In genomic region chr6:161342039-161342438, GRCh38 we compare ENCODE assay signal across 15 cellular contexts.
A peak's percentile ranks its signal among the peaks of the same experiment; 100 is the strongest.
DNase-seq lines count a peak whose midpoint lies in the region; ATAC-seq and TF ChIP-seq lines count a peak whose summit lies in the region.
"Had no signal": no experiment of that assay in that cellular context is flagged by ENCODE, and none has a peak within 500 bp of the region (broad histone marks: within the 10 kb centered on the region; RNA-seq: fewer than 3 reads in every experiment).

No MANE protein-coding gene starts in this region.

- no peak overlapping the region for H3K4me2 ChIP-seq in PC-3 (ENCODE audit: low read length)
- H3K4me2 ChIP-seq in mesendoderm (ENCODE audit: low read length): no peak overlapping the region
- H3K4me2 ChIP-seq: A549 had no signal

- H2BK15ac ChIP-seq in mesendoderm (replicated peaks; ENCODE audit: low read depth): no peak overlapping the region

- no peaks in the 10 kb centered on the region for H3K9me2 ChIP-seq in PC-3 (replicated peaks; ENCODE audit: low read length)

- POLR2A ChIA-PET in PC-3 (lab: Charles Lee; ENCODE audit: unreplicated experiment): no interaction called here

- no peak overlapping the region for H3K23ac ChIP-seq in mesendoderm (ENCODE audit: low read length)

- no CpG with 5 or more reads among the region's 3 CpGs for WGBS in mesendoderm (ENCODE audit: extremely low coverage, insufficient coverage, low lambda C conversion rate)

- CTCF ChIA-PET in PC-3 (lab: Charles Lee): no interaction called here

- no peak for TF ChIP-seq CTCF in PC-3 (conservative IDR thresholded peaks at IDR 0.05; ENCODE audit: low read depth, low read length)

- H3F3A ChIP-seq in PC-3 (ENCODE audit: low read length, unreplicated experiment): no peaks in the 10 kb centered on the region

- H3K79me1 ChIP-seq in mesendoderm (ENCODE audit: low read length): no peaks in the 10 kb centered on the region

- no peak overlapping the region for H2AFZ ChIP-seq in PC-3 (ENCODE audit: low read length)

- H3K9ac ChIP-seq in PC-3 (ENCODE audit: low read length): no peak overlapping the region
- no peak overlapping the region for H3K9ac ChIP-seq in mesendoderm (ENCODE audit: low read length)

- no peak overlapping the region for H4K5ac ChIP-seq in mesendoderm (ENCODE audit: low read length)

- BruUV-seq in PC-3 (replicated peaks; lab: Mats Ljungman, UMichigan): no TSS peak

- no peak overlapping the region for H2AK5ac ChIP-seq in mesendoderm (ENCODE audit: low read length)

- no peaks in the 10 kb centered on the region for H3K27me3 ChIP-seq in PC-3 (ENCODE audit: low read length)
- no peaks in the 10 kb centered on the region for H3K27me3 ChIP-seq in mesendoderm (ENCODE audit: insufficient read depth, low read length, poor library complexity)
- H3K27me3 ChIP-seq: BE2C had no signal

- H4K8ac ChIP-seq in mesendoderm (ENCODE audit: low read depth, low read length): no peak overlapping the region

- intact Hi-C loops in PC-3 (cut with micrococcal nuclease): no loop called here

- H3K56ac ChIP-seq in mesendoderm (ENCODE audit: low read length): no peak overlapping the region

- H3K27ac ChIP-seq in PC-3 (ENCODE audit: low read length): no peak overlapping the region
- no peak overlapping the region for H3K27ac ChIP-seq in epithelial cell of prostate
- H3K27ac ChIP-seq in mesendoderm (ENCODE audit: low read depth, low read length): no peak overlapping the region
- H3K27ac ChIP-seq: A549, C4-2B had no signal

- H3K4me1 ChIP-seq in PC-3 (ENCODE audit: insufficient read depth, low read length) (no peaks in the 10 kb centered on the region), mesendoderm (ENCODE audit: control insufficient read depth, low read depth, low read length) (no peaks in the 10 kb centered on the region)
- H3K4me1 ChIP-seq: A549, BE2C, HAP-1 had no signal

- no peak overlapping the region for H2BK5ac ChIP-seq in mesendoderm (ENCODE audit: low read length)

- H3K36me3 ChIP-seq in PC-3 (ENCODE audit: low read depth, low read length): no peaks in the 10 kb centered on the region
- H3K36me3 ChIP-seq in mesendoderm (ENCODE audit: control insufficient read depth, insufficient read depth, low read length): no peaks in the 10 kb centered on the region
- H3K36me3 ChIP-seq: BE2C, HAP-1 had no signal

- H3K4ac ChIP-seq in mesendoderm (ENCODE audit: low read depth, low read length): no peak overlapping the region

- no peak overlapping the region for H3K18ac ChIP-seq in mesendoderm (ENCODE audit: low read length)

- peak; percentile 6 for DNase-seq in PC-3
- DNase-seq in epithelial cell of prostate (ENCODE audit: low read depth, low spot score): peak; percentile 6
- DNase-seq in mesendoderm: peak; percentile 17
- DNase-seq in SK-N-DZ (ENCODE audit: low spot score): no peak
- DNase-seq in activated CD4-positive, CD25-positive, alpha-beta regulatory T cell treated with anti-CD3 and anti-CD28 coated beads, Interleukin-2, amount 50 U/mL, for 72 hours: no peak
- no peak for DNase-seq in dermis blood vessel endothelial cell
- DNase-seq in kidney glomerular epithelial cell (lab: John Stamatoyannopoulos, UW): no peak
- DNase-seq: BE2C; CD4-positive, alpha-beta memory T cell; DMS153; DND-41; GDM1 had no signal

- H3K79me2 ChIP-seq in PC-3 (ENCODE audit: low read length): no peaks in the 10 kb centered on the region
- H3K79me2 ChIP-seq in mesendoderm (ENCODE audit: control insufficient read depth, insufficient read depth, low read length): no peaks in the 10 kb centered on the region

- H2BK120ac ChIP-seq in mesendoderm (ENCODE audit: low read depth, low read length): no peak overlapping the region

- H4K20me1 ChIP-seq in PC-3 (ENCODE audit: low read length): no peaks in the 10 kb centered on the region

- H3K4me3 ChIP-seq in PC-3 (ENCODE audit: low read length) (no peak overlapping the region), mesendoderm (ENCODE audit: low read length) (no peak overlapping the region)
- H3K4me3 ChIP-seq: A549, HAP-1 had no signal

- ATAC-seq in PC-3: no peak
- ATAC-seq: A549 had no signal

- no peaks in the 10 kb centered on the region for H3K9me3 ChIP-seq in PC-3 (ENCODE audit: low read length)
- H3K9me3 ChIP-seq: A549, BE2C, HAP-1 had no signal

Comparison
In these comparisons a context has a peak if more than half of its experiments do, and no peak if none do; other contexts are left out.
1. DNase-seq: peak in PC-3 (single experiment), epithelial cell of prostate (single experiment) and mesendoderm (single experiment); none in SK-N-DZ (single experiment), activated CD4-positive, CD25-positive, alpha-beta regulatory T cell treated with anti-CD3 and anti-CD28 coated beads, Interleukin-2, amount 50 U/mL, for 72 hours (single experiment), dermis blood vessel endothelial cell (single experiment) and kidney glomerular epithelial cell (single experiment).